Comparison of ENCODE assay signal across 1 cellular context in the genomic region with DNA sequence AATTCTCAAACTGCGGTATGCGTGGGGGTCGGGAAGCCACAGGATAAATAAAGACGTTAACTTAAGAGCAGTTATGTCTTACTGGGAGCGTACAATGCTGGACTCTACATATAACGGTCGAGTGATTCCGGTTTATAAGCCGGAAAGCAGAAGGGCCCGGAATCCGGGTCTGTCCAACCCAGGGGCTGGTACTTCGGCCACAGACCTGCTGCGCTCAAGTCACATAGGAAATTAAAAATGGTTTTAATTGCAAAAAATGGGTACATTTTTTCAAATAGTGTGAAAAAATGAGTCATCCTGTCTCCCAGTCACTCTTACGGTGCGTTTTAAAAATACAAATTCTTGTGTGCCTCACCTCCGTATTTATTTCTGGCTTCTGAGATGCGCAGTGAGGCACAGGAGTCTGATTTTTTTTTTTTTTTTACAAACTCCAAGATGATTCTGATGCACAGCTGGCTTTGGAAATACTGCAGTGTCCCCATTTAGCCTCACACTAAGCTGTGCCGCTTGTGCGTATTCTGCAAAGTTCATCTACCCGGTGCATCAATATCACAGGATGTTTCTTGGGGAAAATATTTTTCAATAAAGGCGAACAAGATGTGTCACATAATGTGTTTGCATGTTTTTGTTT.
TF ChIP-seq lines count a peak whose summit lies in the region.

No MANE protein-coding gene starts in this region.

TF ChIP-seq in HepG2, 621 proteins besides CTCF, POLR2A, EP300 and RAD21 (continued from another document and continues in another):
- TF ChIP-seq, protein P1, sequence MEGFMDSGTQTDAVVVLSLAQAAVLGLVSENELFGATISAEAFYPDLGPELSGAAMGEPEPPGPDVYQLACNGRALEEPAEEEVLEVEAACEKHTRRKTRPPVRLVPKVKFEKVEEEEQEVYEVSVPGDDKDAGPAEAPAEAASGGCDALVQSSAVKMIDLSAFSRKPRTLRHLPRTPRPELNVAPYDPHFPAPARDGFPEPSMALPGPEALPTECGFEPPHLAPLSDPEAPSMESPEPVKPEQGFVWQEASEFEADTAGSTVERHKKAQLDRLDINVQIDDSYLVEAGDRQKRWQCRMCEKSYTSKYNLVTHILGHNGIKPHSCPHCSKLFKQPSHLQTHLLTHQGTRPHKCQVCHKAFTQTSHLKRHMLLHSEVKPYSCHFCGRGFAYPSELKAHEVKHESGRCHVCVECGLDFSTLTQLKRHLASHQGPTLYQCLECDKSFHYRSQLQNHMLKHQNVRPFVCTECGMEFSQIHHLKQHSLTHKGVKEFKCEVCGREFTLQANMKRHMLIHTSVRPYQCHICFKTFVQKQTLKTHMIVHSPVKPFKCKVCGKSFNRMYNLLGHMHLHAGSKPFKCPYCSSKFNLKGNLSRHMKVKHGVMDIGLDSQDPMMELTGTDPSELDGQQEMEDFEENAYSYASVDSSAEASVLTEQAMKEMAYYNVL (CRISPR knock-in tag; IDR thresholded peaks at IDR 0.05; ENCODE audit: borderline replicate concordance), result no peak
- TF ChIP-seq ZNF317 (CRISPR knock-in tag; IDR thresholded peaks at IDR 0.05) (0 out of 2 replicates have a peak, but pooled peaks have one; percentile 16), SMAD9 (CRISPR knock-in tag; IDR thresholded peaks at IDR 0.05) (0 out of 2 replicates have a peak, but pooled peaks have one; percentile 67), ZNF850 (CRISPR knock-in tag; conservative IDR thresholded peaks at IDR 0.05) (no peak), POGZ (CRISPR knock-in tag; IDR thresholded peaks at IDR 0.05) (no peak), ZBTB7B (CRISPR knock-in tag; IDR thresholded peaks at IDR 0.05) (peak; percentile 24; the same call in 1 of the 2 replicates), NFE2 (CRISPR knock-in tag; IDR thresholded peaks at IDR 0.05) (no peak), NR2F1 (CRISPR knock-in tag; IDR thresholded peaks at IDR 0.05) (no peak), HNF4G (IDR thresholded peaks at IDR 0.05; ENCODE audit: borderline replicate concordance, low read depth, low read length) (no peak), HNF4G (CRISPR knock-in tag; IDR thresholded peaks at IDR 0.05; ENCODE audit: borderline replicate concordance, low read depth) (no peak), ZNF614 (CRISPR knock-in tag; IDR thresholded peaks at IDR 0.05; ENCODE audit: borderline replicate concordance) (no peak), ARNT (IDR thresholded peaks at IDR 0.05) (no peak), MEIS2 (CRISPR knock-in tag; IDR thresholded peaks at IDR 0.05) (no peak), ZNF83 (CRISPR knock-in tag; IDR thresholded peaks at IDR 0.05; ENCODE audit: borderline replicate concordance) (no peak), PAWR (CRISPR knock-in tag; IDR thresholded peaks at IDR 0.05; ENCODE audit: borderline replicate concordance) (no peak), HOXD1 (CRISPR knock-in tag; IDR thresholded peaks at IDR 0.05) (no peak), ZNF124 (CRISPR knock-in tag; IDR thresholded peaks at IDR 0.05) (0 out of 2 replicates have a peak, but pooled peaks have one; percentile 9), CBX5 (CRISPR knock-in tag; IDR thresholded peaks at IDR 0.05; ENCODE audit: borderline replicate concordance) (0 out of 2 replicates have a peak, but pooled peaks have one; percentile 45), SPEN (CRISPR knock-in tag; IDR thresholded peaks at IDR 0.05; ENCODE audit: low read depth) (no peak), ZFP36L1 (CRISPR knock-in tag; IDR thresholded peaks at IDR 0.05) (no peak), ZBTB21 (CRISPR knock-in tag; IDR thresholded peaks at IDR 0.05) (0 out of 2 replicates have a peak, but pooled peaks have one; percentile 15), ZMAT3 (CRISPR knock-in tag; conservative IDR thresholded peaks at IDR 0.05) (0 out of 2 replicates have a peak, but pooled peaks have one; percentile 40), TAF15 (IDR thresholded peaks at IDR 0.05; ENCODE audit: low read depth, low read length, poor library complexity, severe bottlenecking) (no peak), ZNF235 (CRISPR knock-in tag; IDR thresholded peaks at IDR 0.05; ENCODE audit: borderline replicate concordance) (no peak), SOX6 (IDR thresholded peaks at IDR 0.05) (no peak), SOX6 (CRISPR knock-in tag; IDR thresholded peaks at IDR 0.05) (no peak), CEBPG (CRISPR knock-in tag; IDR thresholded peaks at IDR 0.05) (no peak), CREB1 (IDR thresholded peaks at IDR 0.05) (no peak), CREB1 (CRISPR knock-in tag; IDR thresholded peaks at IDR 0.05) (peak; percentile 37; the same call in 1 of the 2 replicates), KMT2A (CRISPR knock-in tag; IDR thresholded peaks at IDR 0.05) (peak; percentile 76; the same call in 1 of the 2 replicates)
- TF ChIP-seq, protein P2, sequence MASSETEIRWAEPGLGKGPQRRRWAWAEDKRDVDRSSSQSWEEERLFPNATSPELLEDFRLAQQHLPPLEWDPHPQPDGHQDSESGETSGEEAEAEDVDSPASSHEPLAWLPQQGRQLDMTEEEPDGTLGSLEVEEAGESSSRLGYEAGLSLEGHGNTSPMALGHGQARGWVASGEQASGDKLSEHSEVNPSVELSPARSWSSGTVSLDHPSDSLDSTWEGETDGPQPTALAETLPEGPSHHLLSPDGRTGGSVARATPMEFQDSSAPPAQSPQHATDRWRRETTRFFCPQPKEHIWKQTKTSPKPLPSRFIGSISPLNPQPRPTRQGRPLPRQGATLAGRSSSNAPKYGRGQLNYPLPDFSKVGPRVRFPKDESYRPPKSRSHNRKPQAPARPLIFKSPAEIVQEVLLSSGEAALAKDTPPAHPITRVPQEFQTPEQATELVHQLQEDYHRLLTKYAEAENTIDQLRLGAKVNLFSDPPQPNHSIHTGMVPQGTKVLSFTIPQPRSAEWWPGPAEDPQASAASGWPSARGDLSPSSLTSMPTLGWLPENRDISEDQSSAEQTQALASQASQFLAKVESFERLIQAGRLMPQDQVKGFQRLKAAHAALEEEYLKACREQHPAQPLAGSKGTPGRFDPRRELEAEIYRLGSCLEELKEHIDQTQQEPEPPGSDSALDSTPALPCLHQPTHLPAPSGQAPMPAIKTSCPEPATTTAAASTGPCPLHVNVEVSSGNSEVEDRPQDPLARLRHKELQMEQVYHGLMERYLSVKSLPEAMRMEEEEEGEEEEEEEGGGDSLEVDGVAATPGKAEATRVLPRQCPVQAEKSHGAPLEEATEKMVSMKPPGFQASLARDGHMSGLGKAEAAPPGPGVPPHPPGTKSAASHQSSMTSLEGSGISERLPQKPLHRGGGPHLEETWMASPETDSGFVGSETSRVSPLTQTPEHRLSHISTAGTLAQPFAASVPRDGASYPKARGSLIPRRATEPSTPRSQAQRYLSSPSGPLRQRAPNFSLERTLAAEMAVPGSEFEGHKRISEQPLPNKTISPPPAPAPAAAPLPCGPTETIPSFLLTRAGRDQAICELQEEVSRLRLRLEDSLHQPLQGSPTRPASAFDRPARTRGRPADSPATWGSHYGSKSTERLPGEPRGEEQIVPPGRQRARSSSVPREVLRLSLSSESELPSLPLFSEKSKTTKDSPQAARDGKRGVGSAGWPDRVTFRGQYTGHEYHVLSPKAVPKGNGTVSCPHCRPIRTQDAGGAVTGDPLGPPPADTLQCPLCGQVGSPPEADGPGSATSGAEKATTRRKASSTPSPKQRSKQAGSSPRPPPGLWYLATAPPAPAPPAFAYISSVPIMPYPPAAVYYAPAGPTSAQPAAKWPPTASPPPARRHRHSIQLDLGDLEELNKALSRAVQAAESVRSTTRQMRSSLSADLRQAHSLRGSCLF (CRISPR knock-in tag; IDR thresholded peaks at IDR 0.05; ENCODE audit: borderline replicate concordance), result peak; percentile 75; the same call in 1 of the 2 replicates
- TF ChIP-seq, protein P3, sequence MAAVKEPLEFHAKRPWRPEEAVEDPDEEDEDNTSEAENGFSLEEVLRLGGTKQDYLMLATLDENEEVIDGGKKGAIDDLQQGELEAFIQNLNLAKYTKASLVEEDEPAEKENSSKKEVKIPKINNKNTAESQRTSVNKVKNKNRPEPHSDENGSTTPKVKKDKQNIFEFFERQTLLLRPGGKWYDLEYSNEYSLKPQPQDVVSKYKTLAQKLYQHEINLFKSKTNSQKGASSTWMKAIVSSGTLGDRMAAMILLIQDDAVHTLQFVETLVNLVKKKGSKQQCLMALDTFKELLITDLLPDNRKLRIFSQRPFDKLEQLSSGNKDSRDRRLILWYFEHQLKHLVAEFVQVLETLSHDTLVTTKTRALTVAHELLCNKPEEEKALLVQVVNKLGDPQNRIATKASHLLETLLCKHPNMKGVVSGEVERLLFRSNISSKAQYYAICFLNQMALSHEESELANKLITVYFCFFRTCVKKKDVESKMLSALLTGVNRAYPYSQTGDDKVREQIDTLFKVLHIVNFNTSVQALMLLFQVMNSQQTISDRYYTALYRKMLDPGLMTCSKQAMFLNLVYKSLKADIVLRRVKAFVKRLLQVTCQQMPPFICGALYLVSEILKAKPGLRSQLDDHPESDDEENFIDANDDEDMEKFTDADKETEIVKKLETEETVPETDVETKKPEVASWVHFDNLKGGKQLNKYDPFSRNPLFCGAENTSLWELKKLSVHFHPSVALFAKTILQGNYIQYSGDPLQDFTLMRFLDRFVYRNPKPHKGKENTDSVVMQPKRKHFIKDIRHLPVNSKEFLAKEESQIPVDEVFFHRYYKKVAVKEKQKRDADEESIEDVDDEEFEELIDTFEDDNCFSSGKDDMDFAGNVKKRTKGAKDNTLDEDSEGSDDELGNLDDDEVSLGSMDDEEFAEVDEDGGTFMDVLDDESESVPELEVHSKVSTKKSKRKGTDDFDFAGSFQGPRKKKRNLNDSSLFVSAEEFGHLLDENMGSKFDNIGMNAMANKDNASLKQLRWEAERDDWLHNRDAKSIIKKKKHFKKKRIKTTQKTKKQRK (IDR thresholded peaks at IDR 0.05; ENCODE audit: low read length), result no peak
- TF ChIP-seq, protein P4, sequence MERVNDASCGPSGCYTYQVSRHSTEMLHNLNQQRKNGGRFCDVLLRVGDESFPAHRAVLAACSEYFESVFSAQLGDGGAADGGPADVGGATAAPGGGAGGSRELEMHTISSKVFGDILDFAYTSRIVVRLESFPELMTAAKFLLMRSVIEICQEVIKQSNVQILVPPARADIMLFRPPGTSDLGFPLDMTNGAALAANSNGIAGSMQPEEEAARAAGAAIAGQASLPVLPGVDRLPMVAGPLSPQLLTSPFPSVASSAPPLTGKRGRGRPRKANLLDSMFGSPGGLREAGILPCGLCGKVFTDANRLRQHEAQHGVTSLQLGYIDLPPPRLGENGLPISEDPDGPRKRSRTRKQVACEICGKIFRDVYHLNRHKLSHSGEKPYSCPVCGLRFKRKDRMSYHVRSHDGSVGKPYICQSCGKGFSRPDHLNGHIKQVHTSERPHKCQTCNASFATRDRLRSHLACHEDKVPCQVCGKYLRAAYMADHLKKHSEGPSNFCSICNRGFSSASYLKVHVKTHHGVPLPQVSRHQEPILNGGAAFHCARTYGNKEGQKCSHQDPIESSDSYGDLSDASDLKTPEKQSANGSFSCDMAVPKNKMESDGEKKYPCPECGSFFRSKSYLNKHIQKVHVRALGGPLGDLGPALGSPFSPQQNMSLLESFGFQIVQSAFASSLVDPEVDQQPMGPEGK (CRISPR knock-in tag; IDR thresholded peaks at IDR 0.05), result peak; percentile 6; the same call in 1 of the 2 replicates
- TF ChIP-seq, protein P5, sequence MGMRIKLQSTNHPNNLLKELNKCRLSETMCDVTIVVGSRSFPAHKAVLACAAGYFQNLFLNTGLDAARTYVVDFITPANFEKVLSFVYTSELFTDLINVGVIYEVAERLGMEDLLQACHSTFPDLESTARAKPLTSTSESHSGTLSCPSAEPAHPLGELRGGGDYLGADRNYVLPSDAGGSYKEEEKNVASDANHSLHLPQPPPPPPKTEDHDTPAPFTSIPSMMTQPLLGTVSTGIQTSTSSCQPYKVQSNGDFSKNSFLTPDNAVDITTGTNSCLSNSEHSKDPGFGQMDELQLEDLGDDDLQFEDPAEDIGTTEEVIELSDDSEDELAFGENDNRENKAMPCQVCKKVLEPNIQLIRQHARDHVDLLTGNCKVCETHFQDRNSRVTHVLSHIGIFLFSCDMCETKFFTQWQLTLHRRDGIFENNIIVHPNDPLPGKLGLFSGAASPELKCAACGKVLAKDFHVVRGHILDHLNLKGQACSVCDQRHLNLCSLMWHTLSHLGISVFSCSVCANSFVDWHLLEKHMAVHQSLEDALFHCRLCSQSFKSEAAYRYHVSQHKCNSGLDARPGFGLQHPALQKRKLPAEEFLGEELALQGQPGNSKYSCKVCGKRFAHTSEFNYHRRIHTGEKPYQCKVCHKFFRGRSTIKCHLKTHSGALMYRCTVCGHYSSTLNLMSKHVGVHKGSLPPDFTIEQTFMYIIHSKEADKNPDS (CRISPR knock-in tag; IDR thresholded peaks at IDR 0.05), result no peak
- TF ChIP-seq, protein P6, sequence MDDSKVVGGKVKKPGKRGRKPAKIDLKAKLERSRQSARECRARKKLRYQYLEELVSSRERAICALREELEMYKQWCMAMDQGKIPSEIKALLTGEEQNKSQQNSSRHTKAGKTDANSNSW (CRISPR knock-in tag; IDR thresholded peaks at IDR 0.05; ENCODE audit: borderline replicate concordance), result no peak
- TF ChIP-seq, protein P7, sequence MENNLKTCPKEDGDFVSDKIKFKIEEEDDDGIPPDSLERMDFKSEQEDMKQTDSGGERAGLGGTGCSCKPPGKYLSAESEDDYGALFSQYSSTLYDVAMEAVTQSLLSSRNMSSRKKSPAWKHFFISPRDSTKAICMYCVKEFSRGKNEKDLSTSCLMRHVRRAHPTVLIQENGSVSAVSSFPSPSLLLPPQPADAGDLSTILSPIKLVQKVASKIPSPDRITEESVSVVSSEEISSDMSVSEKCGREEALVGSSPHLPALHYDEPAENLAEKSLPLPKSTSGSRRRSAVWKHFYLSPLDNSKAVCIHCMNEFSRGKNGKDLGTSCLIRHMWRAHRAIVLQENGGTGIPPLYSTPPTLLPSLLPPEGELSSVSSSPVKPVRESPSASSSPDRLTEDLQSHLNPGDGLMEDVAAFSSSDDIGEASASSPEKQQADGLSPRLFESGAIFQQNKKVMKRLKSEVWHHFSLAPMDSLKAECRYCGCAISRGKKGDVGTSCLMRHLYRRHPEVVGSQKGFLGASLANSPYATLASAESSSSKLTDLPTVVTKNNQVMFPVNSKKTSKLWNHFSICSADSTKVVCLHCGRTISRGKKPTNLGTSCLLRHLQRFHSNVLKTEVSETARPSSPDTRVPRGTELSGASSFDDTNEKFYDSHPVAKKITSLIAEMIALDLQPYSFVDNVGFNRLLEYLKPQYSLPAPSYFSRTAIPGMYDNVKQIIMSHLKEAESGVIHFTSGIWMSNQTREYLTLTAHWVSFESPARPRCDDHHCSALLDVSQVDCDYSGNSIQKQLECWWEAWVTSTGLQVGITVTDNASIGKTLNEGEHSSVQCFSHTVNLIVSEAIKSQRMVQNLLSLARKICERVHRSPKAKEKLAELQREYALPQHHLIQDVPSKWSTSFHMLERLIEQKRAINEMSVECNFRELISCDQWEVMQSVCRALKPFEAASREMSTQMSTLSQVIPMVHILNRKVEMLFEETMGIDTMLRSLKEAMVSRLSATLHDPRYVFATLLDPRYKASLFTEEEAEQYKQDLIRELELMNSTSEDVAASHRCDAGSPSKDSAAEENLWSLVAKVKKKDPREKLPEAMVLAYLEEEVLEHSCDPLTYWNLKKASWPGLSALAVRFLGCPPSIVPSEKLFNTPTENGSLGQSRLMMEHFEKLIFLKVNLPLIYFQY (CRISPR knock-in tag; IDR thresholded peaks at IDR 0.05; ENCODE audit: borderline replicate concordance), result no peak
- TF ChIP-seq, protein P8, sequence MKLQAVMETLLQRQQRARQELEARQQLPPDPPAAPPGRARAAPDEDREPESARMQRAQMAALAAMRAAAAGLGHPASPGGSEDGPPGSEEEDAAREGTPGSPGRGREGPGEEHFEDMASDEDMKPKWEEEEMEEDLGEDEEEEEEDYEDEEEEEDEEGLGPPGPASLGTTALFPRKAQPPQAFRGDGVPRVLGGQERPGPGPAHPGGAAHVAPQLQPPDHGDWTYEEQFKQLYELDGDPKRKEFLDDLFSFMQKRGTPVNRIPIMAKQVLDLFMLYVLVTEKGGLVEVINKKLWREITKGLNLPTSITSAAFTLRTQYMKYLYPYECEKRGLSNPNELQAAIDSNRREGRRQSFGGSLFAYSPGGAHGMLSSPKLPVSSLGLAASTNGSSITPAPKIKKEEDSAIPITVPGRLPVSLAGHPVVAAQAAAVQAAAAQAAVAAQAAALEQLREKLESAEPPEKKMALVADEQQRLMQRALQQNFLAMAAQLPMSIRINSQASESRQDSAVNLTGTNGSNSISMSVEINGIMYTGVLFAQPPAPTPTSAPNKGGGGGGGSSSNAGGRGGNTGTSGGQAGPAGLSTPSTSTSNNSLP (IDR thresholded peaks at IDR 0.05; ENCODE audit: low read depth, low read length), result no peak
